ENCODE assay signal across 1 cellular context in the genomic region with DNA sequence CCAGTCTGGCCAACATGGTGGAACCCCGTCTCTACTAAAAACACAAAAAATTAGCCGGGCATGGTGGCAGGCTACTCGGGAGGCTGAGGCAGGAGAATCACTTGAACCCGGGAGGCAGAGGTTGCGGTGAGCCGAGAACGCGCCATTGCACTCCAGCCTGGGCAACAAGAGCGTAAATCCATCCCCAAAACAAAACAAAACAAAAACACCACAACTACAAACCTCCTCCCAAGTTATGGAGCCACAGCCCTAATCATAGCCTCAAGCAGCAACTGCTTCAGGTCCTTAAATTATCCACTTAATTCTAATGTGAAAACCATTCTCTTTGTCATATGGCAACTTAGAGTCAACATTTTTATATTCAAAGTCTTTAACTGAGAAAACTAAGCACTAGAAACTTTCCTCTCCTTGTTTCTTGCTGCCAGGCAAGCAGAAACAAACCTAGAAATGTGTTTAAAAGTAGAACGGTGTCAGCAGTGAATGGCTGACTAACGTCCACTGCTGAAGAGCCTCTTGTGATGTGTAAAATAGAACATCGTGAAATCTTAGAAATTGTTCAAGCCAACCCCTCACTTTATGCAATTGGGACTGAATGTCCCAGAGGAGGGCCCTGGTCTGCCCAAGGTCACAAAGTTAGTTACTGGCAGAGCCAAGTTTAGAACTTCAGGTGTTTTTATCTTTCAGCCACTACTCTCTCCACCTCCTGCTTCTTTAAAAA.
TF ChIP-seq lines count a peak whose summit lies in the region.

No MANE protein-coding gene starts in this region.

TF ChIP-seq in K562, 482 proteins besides CTCF, POLR2A, EP300 and RAD21:
- no peak for TF ChIP-seq NELFE (IDR thresholded peaks at IDR 0.05; ENCODE audit: insufficient read depth, insufficient read length)
- TF ChIP-seq BCOR (IDR thresholded peaks at IDR 0.05), result peak; percentile 17; the same call in 1 of the 2 replicates
- TF ChIP-seq THRAP3 (IDR thresholded peaks at IDR 0.05; ENCODE audit: borderline replicate concordance), result no peak
- 0 out of 4 replicates have a peak, but pooled peaks of 1 of the 2 experiments have one; percentile 34 for TF ChIP-seq MLLT1 (IDR thresholded peaks at IDR 0.05)
- TF ChIP-seq THRA (IDR thresholded peaks at IDR 0.05), result no peak
- no peak for TF ChIP-seq ZNF707 (CRISPR knock-in tag; conservative IDR thresholded peaks at IDR 0.05)
- TF ChIP-seq, protein P1, sequence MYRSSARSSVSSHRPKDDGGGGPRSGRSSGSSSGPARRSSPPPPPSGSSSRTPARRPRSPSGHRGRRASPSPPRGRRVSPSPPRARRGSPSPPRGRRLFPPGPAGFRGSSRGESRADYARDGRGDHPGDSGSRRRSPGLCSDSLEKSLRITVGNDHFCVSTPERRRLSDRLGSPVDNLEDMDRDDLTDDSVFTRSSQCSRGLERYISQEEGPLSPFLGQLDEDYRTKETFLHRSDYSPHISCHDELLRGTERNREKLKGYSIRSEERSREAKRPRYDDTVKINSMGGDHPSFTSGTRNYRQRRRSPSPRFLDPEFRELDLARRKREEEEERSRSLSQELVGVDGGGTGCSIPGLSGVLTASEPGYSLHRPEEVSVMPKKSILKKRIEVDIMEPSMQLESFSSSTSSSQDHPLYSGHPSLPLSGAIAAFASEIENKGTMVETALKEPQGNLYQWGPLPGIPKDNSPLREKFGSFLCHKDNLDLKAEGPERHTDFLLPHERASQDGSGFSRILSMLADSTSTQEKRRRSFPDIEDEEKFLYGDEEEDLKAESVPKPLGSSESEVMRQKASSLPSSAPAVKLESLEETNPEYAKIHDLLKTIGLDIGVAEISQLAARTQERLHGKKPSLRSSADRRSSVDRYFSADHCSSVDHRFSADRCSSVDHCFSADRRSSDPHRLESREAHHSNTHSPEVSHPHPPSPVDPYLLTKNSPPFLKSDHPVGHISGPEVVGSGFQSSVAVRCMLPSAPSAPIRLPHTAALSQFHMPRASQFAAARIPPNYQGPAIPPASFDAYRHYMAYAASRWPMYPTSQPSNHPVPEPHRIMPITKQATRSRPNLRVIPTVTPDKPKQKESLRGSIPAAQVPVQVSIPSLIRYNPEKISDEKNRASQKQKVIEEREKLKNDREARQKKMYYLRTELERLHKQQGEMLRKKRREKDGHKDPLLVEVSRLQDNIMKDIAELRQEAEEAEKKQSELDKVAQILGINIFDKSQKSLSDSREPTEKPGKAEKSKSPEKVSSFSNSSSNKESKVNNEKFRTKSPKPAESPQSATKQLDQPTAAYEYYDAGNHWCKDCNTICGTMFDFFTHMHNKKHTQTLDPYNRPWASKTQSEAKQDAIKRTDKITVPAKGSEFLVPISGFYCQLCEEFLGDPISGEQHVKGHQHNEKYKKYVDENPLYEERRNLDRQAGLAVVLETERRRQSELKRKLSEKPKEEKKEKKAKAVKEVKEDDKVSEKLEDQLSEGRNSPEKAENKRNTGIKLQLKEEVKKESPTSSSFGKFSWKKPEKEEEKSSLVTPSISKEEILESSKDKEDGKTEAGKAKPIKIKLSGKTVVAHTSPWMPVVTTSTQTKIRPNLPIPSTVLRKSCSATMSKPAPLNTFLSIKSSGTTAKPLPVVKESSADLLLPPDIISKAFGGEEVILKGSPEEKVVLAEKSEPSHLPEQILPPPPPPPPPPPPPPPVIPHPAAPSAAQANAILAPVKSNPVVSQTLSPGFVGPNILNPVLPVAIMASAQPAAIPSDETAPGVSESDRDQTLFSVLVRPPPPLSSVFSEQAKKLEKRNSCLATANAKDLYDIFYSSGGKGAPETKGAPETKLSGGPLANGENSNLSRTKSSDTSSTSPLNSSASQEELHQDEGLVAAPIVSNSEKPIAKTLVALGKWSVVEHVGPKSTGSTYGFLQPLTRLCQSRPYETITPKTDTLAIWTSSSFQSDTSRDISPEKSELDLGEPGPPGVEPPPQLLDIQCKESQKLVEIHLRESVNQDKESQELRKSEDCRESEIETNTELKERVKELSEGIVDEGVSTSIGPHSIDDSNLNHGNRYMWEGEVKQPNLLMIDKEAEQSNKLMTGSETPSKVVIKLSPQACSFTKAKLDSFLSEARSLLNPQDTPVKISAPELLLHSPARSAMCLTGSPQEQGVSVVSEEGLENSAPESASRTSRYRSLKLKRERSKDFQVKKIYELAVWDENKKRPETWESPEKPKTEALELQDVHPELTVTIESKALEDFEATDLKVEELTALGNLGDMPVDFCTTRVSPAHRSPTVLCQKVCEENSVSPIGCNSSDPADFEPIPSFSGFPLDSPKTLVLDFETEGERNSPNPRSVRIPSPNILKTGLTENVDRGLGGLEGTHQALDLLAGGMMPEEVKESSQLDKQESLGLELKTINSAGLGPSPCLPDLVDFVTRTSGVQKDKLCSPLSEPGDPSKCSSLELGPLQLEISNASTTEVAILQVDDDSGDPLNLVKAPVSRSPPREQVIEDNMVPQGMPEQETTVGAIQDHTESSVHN (IDR thresholded peaks at IDR 0.05; ENCODE audit: borderline replicate concordance in 1 of 2, low read depth in 1 of 2), result no peak
